In the genomic region with DNA sequence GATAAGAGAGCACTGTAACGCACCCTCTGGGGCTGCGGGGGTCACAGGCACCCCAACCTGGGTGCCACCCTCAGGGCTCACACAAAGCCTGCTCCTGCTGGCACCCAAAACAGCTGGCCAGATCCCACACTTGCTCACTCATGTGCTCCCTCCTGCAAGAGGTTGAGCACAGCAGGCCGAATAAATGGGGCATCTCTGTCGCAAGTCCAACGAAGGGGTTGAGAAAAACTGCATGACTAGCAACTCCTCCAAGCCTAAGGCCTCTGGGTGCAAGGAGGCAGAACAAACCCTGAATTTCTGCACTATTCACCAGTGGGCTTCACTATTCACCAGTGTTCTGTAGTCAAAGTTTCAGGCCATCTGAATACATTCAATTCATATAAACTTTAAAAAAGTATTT, we compare ENCODE assay signal across 15 cellular contexts.
DNase-seq lines count a peak whose midpoint lies in the region; ATAC-seq lines count a peak whose summit lies in the region.
"Had no signal": no experiment of that assay in that cellular context is flagged by ENCODE, and none has a peak within 500 bp of the region (broad histone marks: within the 10 kb centered on the region; RNA-seq: fewer than 3 reads in every experiment).

No MANE protein-coding gene starts in this region.

- H3K27ac Mint-ChIP-seq in activated CD4-positive, alpha-beta T cell treated with anti-CD3 and anti-CD28 coated beads, Interleukin-2, amount 10 ng/mL, durations not matched to agents 24 days and 14 days = peak overlapping the region; percentile 37
- peak overlapping the region; percentile 71 to 73 for H3K27ac Mint-ChIP-seq in effector memory CD8-positive, alpha-beta T cell
- H3K27ac Mint-ChIP-seq: HFFc6 had no signal

- peaks cover 48 to 58% (median 53%) of the 10 kb centered on the region in 10 experiments for H3K4me1 ChIP-seq in BLaER1 treated with 17β-estradiol and CSF1 and Interleukin-3, amounts not matched to agents 10 nM and 100 nM

- peaks cover 10% of the 10 kb centered on the region for H3K4me1 Mint-ChIP-seq in activated CD4-positive, alpha-beta T cell treated with anti-CD3 and anti-CD28 coated beads, Interleukin-2, amount 10 ng/mL, durations not matched to agents 24 days and 14 days
- H3K4me1 Mint-ChIP-seq in effector memory CD8-positive, alpha-beta T cell (ENCODE audit: low read depth in 2 of 2) = peaks cover 12 to 14% of the 10 kb centered on the region in 2 donors

- ATAC-seq in effector memory CD8-positive, alpha-beta T cell (replicated peaks) = no peak
- ATAC-seq: Right ventricle myocardium inferior had no signal

- no peaks in the 10 kb centered on the region for H3K9me3 Mint-ChIP-seq in activated CD4-positive, alpha-beta T cell treated with anti-CD3 and anti-CD28 coated beads, Interleukin-2, amount 10 ng/mL, durations not matched to agents 24 days and 14 days
- H3K9me3 Mint-ChIP-seq in effector memory CD8-positive, alpha-beta T cell = no peaks in the 10 kb centered on the region
- H3K9me3 Mint-ChIP-seq: HFFc6 had no signal

- peaks cover 0 to 8% (median 0%) of the 10 kb centered on the region in 11 experiments; a peak in 3 of 22 replicates for H4K20me1 ChIP-seq in BLaER1 treated with 17β-estradiol and CSF1 and Interleukin-3, amounts not matched to agents 10 nM and 100 nM

- H3K4me3 ChIP-seq in BLaER1 treated with 17β-estradiol and CSF1 and Interleukin-3, amounts not matched to agents 10 nM and 100 nM = no peak overlapping the region
- H3K4me3 ChIP-seq: Peyer's patch had no signal

- H3K4me2 ChIP-seq in BLaER1 treated with 17β-estradiol and CSF1 and Interleukin-3, amounts not matched to agents 10 nM and 100 nM = peak overlapping the region in 7 of 11 experiments; percentile 79 to 99 (median 95); a peak in 11 of 22 replicates

- H3K4me3 Mint-ChIP-seq in activated CD4-positive, alpha-beta T cell treated with anti-CD3 and anti-CD28 coated beads, Interleukin-2, amount 10 ng/mL, durations not matched to agents 24 days and 14 days = no peak overlapping the region
- H3K4me3 Mint-ChIP-seq in effector memory CD8-positive, alpha-beta T cell = no peak overlapping the region
- H3K4me3 Mint-ChIP-seq: HFFc6 had no signal

- peak overlapping the region in 7 of 11 experiments; percentile 6 to 55 (median 20); a peak in 6 of 22 replicates for H3K27ac ChIP-seq in BLaER1 treated with 17β-estradiol and CSF1 and Interleukin-3, amounts not matched to agents 10 nM and 100 nM

- no peak overlapping the region; a peak in 1 of 22 replicates for H3K9ac ChIP-seq in BLaER1 treated with 17β-estradiol and CSF1 and Interleukin-3, amounts not matched to agents 10 nM and 100 nM

- intact Hi-C loops in activated CD4-positive, alpha-beta T cell treated with anti-CD3 and anti-CD28 coated beads, Interleukin-2, amount 10 ng/mL, durations not matched to agents 24 days and 14 days (cut with micrococcal nuclease) = no loop called here

- H3K36me3 Mint-ChIP-seq in activated CD4-positive, alpha-beta T cell treated with anti-CD3 and anti-CD28 coated beads, Interleukin-2, amount 10 ng/mL, durations not matched to agents 24 days and 14 days (ENCODE audit: low read depth) = peaks cover 79% of the 10 kb centered on the region
- H3K36me3 Mint-ChIP-seq in effector memory CD8-positive, alpha-beta T cell (ENCODE audit: insufficient read depth) = peaks cover 99% of the 10 kb centered on the region

- H3K9me3 ChIP-seq in BLaER1 treated with 17β-estradiol and CSF1 and Interleukin-3, amounts not matched to agents 10 nM and 100 nM (replicated peaks in 1 of 11) = no peaks in the 10 kb centered on the region
- H3K9me3 ChIP-seq: Peyer's patch had no signal

- H3K36me3 ChIP-seq in BLaER1 treated with 17β-estradiol and CSF1 and Interleukin-3, amounts not matched to agents 10 nM and 100 nM = peaks cover 41 to 75% (median 71%) of the 10 kb centered on the region in 11 experiments

- no peaks in the 10 kb centered on the region for H3K27me3 ChIP-seq in BLaER1 treated with 17β-estradiol and CSF1 and Interleukin-3, amounts not matched to agents 10 nM and 100 nM
- H3K27me3 ChIP-seq: Peyer's patch had no signal

- DNase-seq in activated CD4-positive, alpha-beta T cell treated with anti-CD3 and anti-CD28 coated beads, Interleukin-2, amount 10 ng/mL, durations not matched to agents 24 days and 14 days = no peak
- no peak for DNase-seq in activated CD4-positive, alpha-beta T cell treated with anti-CD3 and anti-CD28 coated beads, Interleukin-2, amount 50 U/mL, for 4 hours
- DNase-seq in MV-4-11 (lab: John Stamatoyannopoulos, UW) (peak; percentile 5), hepatic stellate cell (ENCODE audit: low spot score) (no peak)
- DNase-seq in effector memory CD8-positive, alpha-beta T cell = no peak
- DNase-seq in stimulated activated CD4-positive, alpha-beta T cell treated with anti-CD3 and anti-CD28 coated beads, Interleukin-15, amount 100 ng/mL, for 24 hours = no peak
- no peak for DNase-seq in stimulated activated CD4-positive, alpha-beta T cell treated with anti-CD3 and anti-CD28 coated beads, Interleukin-2, amount 100 ng/mL, for 24 hours
- DNase-seq: HFFc6, KG1, NCI-H1105, NCI-H1694, NCI-H524, Peyer's patch had no signal

- no peaks in the 10 kb centered on the region for H3K27me3 Mint-ChIP-seq in activated CD4-positive, alpha-beta T cell treated with anti-CD3 and anti-CD28 coated beads, Interleukin-2, amount 10 ng/mL, durations not matched to agents 24 days and 14 days
- no peaks in the 10 kb centered on the region for H3K27me3 Mint-ChIP-seq in effector memory CD8-positive, alpha-beta T cell
